ENCODE assay signal across 7 cellular contexts in the genomic region with DNA sequence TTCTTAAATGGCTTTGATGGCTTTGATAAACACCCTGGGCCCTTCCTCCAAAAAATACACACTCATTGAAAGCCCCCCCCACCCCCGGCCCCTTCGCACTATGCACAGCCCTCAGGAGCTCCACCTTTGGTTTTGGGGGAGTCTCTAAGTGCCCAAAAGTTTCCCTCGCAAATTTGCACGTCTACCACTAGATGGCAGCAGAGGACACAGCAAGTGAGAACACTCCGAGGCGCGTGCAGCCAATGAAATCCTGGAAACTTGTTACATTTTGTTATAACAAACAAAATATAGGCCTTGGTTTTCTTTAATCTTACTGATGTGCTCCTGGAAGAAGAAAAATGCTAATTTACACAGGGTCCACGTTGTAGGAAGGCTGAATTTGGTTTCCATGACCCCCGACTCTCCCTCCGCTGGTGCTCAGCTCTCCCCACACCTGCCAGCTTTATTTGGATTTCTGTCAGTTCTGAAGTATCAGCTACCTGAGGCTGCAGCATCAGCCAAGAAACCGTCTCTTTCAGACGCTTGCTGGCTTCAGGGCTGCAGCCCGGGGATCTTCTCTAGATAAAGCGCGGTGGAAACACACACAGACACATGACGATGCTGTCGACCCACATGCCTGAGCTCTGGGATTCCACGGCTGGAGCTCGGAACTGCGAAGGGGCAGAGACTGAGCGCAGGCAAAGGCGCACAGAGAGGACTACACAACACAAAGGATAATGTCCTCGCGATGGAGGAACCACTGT.
A peak's percentile ranks its signal among the peaks of the same experiment; 100 is the strongest.
DNase-seq lines count a peak whose midpoint lies in the region; ATAC-seq and TF ChIP-seq lines count a peak whose summit lies in the region.

No MANE protein-coding gene starts in this region.

- no peak overlapping the region for H3K27ac Mint-ChIP-seq in activated T-helper 2 cell treated with anti-CD3 and anti-CD28 coated beads, Interferon-gamma antibody, Interleukin-2, Interleukin-4, amounts not matched to agents 10 μg/mL and 5 μg/mL and 100 μg/mL, durations not matched to agents 14 hours and 24 hours and 36 hours

- H2AK5ac ChIP-seq in IMR-90 (ENCODE audit: low read depth, low read length), result no peak overlapping the region

- no peaks in the 10 kb centered on the region for H3K36me3 Mint-ChIP-seq in activated T-helper 2 cell treated with anti-CD3 and anti-CD28 coated beads, Interferon-gamma antibody, Interleukin-2, Interleukin-4, amounts not matched to agents 10 μg/mL and 5 μg/mL and 100 μg/mL, durations not matched to agents 14 hours and 24 hours and 36 hours (ENCODE audit: low read depth)

- H2BK120ac ChIP-seq in IMR-90 (ENCODE audit: low read depth, low read length), result no peak overlapping the region

- H3K9me3 Mint-ChIP-seq in activated T-helper 2 cell treated with anti-CD3 and anti-CD28 coated beads, Interferon-gamma antibody, Interleukin-2, Interleukin-4, amounts not matched to agents 10 μg/mL and 5 μg/mL and 100 μg/mL, durations not matched to agents 14 hours and 24 hours and 36 hours, result no peaks in the 10 kb centered on the region

- BruUV-seq in IMR-90 (replicated peaks; lab: Mats Ljungman, UMichigan), result no TSS peak

- POLR2A ChIA-PET in IMR-90 (lab: Charles Lee; ENCODE audit: unreplicated experiment), result no interaction called here

- 58% methylated on average over 15 of the region's 24 CpGs; no CpG with 5 or more reads in 1 of the 2 experiments for WGBS in IMR-90 (ENCODE audit: extremely low coverage in 2 of 2, insufficient read length in 1 of 2), 2 experiments

- no peak overlapping the region for H4K91ac ChIP-seq in IMR-90 (ENCODE audit: insufficient read depth, low read depth, low read length)

- in situ Hi-C loops in IMR-90 (cut with MboI; ENCODE audit: low sequenced_read_pairs), result no loop called here

- no peak overlapping the region for H3K9ac ChIP-seq in IMR-90 (ENCODE audit: low read depth, low read length)

- H2BK5ac ChIP-seq in IMR-90 (ENCODE audit: low read depth, low read length, poor library complexity, severe bottlenecking), result no peak overlapping the region

- no peak overlapping the region for H3K4me3 ChIP-seq in GM12875 (ENCODE audit: low read depth, low read length)
- no peak overlapping the region for H3K4me3 ChIP-seq in IMR-90 (ENCODE audit: insufficient read depth, low read depth, low read length)
- no peak overlapping the region for H3K4me3 ChIP-seq in osteoblast (ENCODE audit: insufficient read depth, low read length)
- H3K4me3 ChIP-seq in upper lobe of right lung, result no peak overlapping the region

- no peak overlapping the region for H3K56ac ChIP-seq in IMR-90 (ENCODE audit: extremely low read depth, insufficient read depth, low read length)

- no peak overlapping the region for H4K5ac ChIP-seq in IMR-90 (ENCODE audit: low read depth, low read length)

- TF ChIP-seq POLR2A in IMR-90 (IDR thresholded peaks at IDR 0.05; ENCODE audit: low read depth, low read length), result no peak

- no peak overlapping the region for H3K4me2 ChIP-seq in IMR-90 (ENCODE audit: low read depth, low read length)
- no peak overlapping the region for H3K4me2 ChIP-seq in osteoblast (ENCODE audit: insufficient read depth, low read length)

- H3K27me3 ChIP-seq in IMR-90 (ENCODE audit: control insufficient read depth, insufficient read depth, low read length) (peaks cover 21% of the 10 kb centered on the region; the same call in 1 of the 2 replicates), foreskin keratinocyte (peaks cover 7% of the 10 kb centered on the region), osteoblast (ENCODE audit: insufficient read depth, low read length) (peaks cover 4% of the 10 kb centered on the region), upper lobe of right lung (no peaks in the 10 kb centered on the region)

- peak; percentile 93 for ATAC-seq in IMR-90 (ENCODE audit: low read depth)
- ATAC-seq in foreskin keratinocyte, result peak; percentile 78
- peak; percentile 82 for ATAC-seq in upper lobe of right lung

- H2BK15ac ChIP-seq in IMR-90 (ENCODE audit: low read depth, low read length), result no peak overlapping the region

- peaks cover 3% of the 10 kb centered on the region for H3K4me1 Mint-ChIP-seq in activated T-helper 2 cell treated with anti-CD3 and anti-CD28 coated beads, Interferon-gamma antibody, Interleukin-2, Interleukin-4, amounts not matched to agents 10 μg/mL and 5 μg/mL and 100 μg/mL, durations not matched to agents 14 hours and 24 hours and 36 hours (ENCODE audit: low read depth)

- H2AK9ac ChIP-seq in IMR-90 (replicated peaks; ENCODE audit: low read depth, low read length, poor library complexity), result no peak overlapping the region

- H3K9me3 ChIP-seq in IMR-90 (ENCODE audit: control insufficient read depth, insufficient read depth, low read length) (no peaks in the 10 kb centered on the region), osteoblast (ENCODE audit: low read depth, low read length) (no peaks in the 10 kb centered on the region), upper lobe of right lung (no peaks in the 10 kb centered on the region)

- dilution Hi-C loops in IMR-90 (cut with HindIII; ENCODE audit: low sequenced_read_pairs, unreplicated experiment), result no loop called here

- H3K14ac ChIP-seq in IMR-90 (replicated peaks; ENCODE audit: low read depth, low read length), result no peak overlapping the region

- H2AFZ ChIP-seq in IMR-90 (replicated peaks; ENCODE audit: low read length, poor library complexity) (no peak overlapping the region), osteoblast (ENCODE audit: low read length) (no peak overlapping the region)

- H3K27me3 Mint-ChIP-seq in activated T-helper 2 cell treated with anti-CD3 and anti-CD28 coated beads, Interferon-gamma antibody, Interleukin-2, Interleukin-4, amounts not matched to agents 10 μg/mL and 5 μg/mL and 100 μg/mL, durations not matched to agents 14 hours and 24 hours and 36 hours (ENCODE audit: low read depth), result peaks cover 19% of the 10 kb centered on the region

- peak; percentile 83 for TF ChIP-seq RAD21 in IMR-90 (IDR thresholded peaks at IDR 0.05; ENCODE audit: low read length)

- H3K18ac ChIP-seq in IMR-90 (ENCODE audit: low read depth, low read length), result no peak overlapping the region

- H3K4me1 ChIP-seq in IMR-90 (ENCODE audit: control insufficient read depth, insufficient read depth, low read length) (no peaks in the 10 kb centered on the region), foreskin keratinocyte (no peaks in the 10 kb centered on the region), osteoblast (ENCODE audit: insufficient read depth, low read length) (no peaks in the 10 kb centered on the region), upper lobe of right lung (no peaks in the 10 kb centered on the region)

- CTCF ChIA-PET in IMR-90 (lab: Yijun Ruan, JAX), result interaction anchor here (0.7 to 3.7 kb wide), 10 partner anchors 9 to 214 kb away, joined by 3 to 16 read pairs (median 4); no protein-coding TSS in a partner anchor

- H3K23ac ChIP-seq in IMR-90 (ENCODE audit: low read depth, low read length), result no peak overlapping the region

- no peaks in the 10 kb centered on the region for H3K9me1 ChIP-seq in IMR-90 (ENCODE audit: insufficient read depth, low read length)

- no peaks in the 10 kb centered on the region for H3K79me2 ChIP-seq in osteoblast (ENCODE audit: insufficient read depth, low read length)

- H3K4ac ChIP-seq in IMR-90 (ENCODE audit: low read depth, low read length), result no peak overlapping the region

- peak; percentile 75 for DNase-seq in IMR-90
- peak; percentile 65 for DNase-seq in RPMI7951 (ENCODE audit: low read depth)
- DNase-seq in activated T-helper 2 cell treated with anti-CD3 and anti-CD28 coated beads, Interferon-gamma antibody, Interleukin-2, Interleukin-4, amounts not matched to agents 10 μg/mL and 5 μg/mL and 100 μg/mL, durations not matched to agents 14 hours and 24 hours and 36 hours (ENCODE audit: low spot score), result peak; percentile 35
- peak in 1 of 2 donors; percentile 32 for DNase-seq in foreskin keratinocyte
- DNase-seq in osteoblast (ENCODE audit: insufficient read length, low spot score, missing footprints), result peak; percentile 96
- peak; percentile 67 for DNase-seq in upper lobe of right lung

- H4K20me1 ChIP-seq in IMR-90 (ENCODE audit: insufficient read depth, low read length) (no peaks in the 10 kb centered on the region), osteoblast (ENCODE audit: insufficient read depth, low read length) (no peaks in the 10 kb centered on the region)

- no peak overlapping the region for H2BK20ac ChIP-seq in IMR-90 (ENCODE audit: low read depth, low read length)

- H3K36me3 ChIP-seq in IMR-90 (ENCODE audit: control insufficient read depth, insufficient read depth, low read length), result no peaks in the 10 kb centered on the region
- H3K36me3 ChIP-seq in osteoblast (ENCODE audit: insufficient read depth, low read length), result no peaks in the 10 kb centered on the region
- H3K36me3 ChIP-seq in upper lobe of right lung, result no peaks in the 10 kb centered on the region

- no peak overlapping the region for H4K8ac ChIP-seq in IMR-90 (ENCODE audit: low read depth in 2 of 2, low read length in 2 of 2)

- peak; percentile 80 for TF ChIP-seq CTCF in GM12875 (IDR thresholded peaks at IDR 0.05; ENCODE audit: borderline replicate concordance, insufficient read depth, low read depth, low read length)
- peak; percentile 84 for TF ChIP-seq CTCF in IMR-90 (conservative IDR thresholded peaks at IDR 0.05; ENCODE audit: low read depth, low read length)
- TF ChIP-seq CTCF in foreskin keratinocyte (conservative IDR thresholded peaks at IDR 0.05), result peak; percentile 85
- peak; percentile 86 for TF ChIP-seq CTCF in osteoblast (IDR thresholded peaks at IDR 0.05; ENCODE audit: extremely low read depth, low read depth, low read length)
- TF ChIP-seq CTCF in upper lobe of right lung (IDR thresholded peaks at IDR 0.05), result peak; percentile 82

- H3K27ac ChIP-seq in IMR-90 (ENCODE audit: insufficient read depth, low read length), result no peak overlapping the region
- no peak overlapping the region for H3K27ac ChIP-seq in foreskin keratinocyte
- H3K27ac ChIP-seq in osteoblast (ENCODE audit: low read depth, low read length), result no peak overlapping the region
- no peak overlapping the region for H3K27ac ChIP-seq in upper lobe of right lung

- H3K4me3 Mint-ChIP-seq in activated T-helper 2 cell treated with anti-CD3 and anti-CD28 coated beads, Interferon-gamma antibody, Interleukin-2, Interleukin-4, amounts not matched to agents 10 μg/mL and 5 μg/mL and 100 μg/mL, durations not matched to agents 14 hours and 24 hours and 36 hours (ENCODE audit: low read depth), result no peak overlapping the region

- H3K79me1 ChIP-seq in IMR-90 (ENCODE audit: low read depth in 1 of 2, low read length in 2 of 2), result no peaks in the 10 kb centered on the region

- intact Hi-C loops in IMR-90 (cut with micrococcal nuclease) (loop anchor here (1.0 to 10.0 kb wide), 2 partner anchors 214 to 1119 kb away; no protein-coding TSS in a partner anchor), upper lobe of right lung (cut with DNase I) (no loop called here)
- intact Hi-C loops in activated T-helper 2 cell treated with anti-CD3 and anti-CD28 coated beads, Interferon-gamma antibody, Interleukin-2, Interleukin-4, amounts not matched to agents 10 μg/mL and 5 μg/mL and 100 μg/mL, durations not matched to agents 14 hours and 24 hours and 36 hours (cut with micrococcal nuclease), result loop anchor here (1.0 to 5.0 kb wide), 3 partner anchors 214 to 512 kb away; no protein-coding TSS in a partner anchor

TF ChIP-seq in IMR-90, 13 proteins besides CTCF, POLR2A, EP300 and RAD21:
- TF ChIP-seq RCOR1 (IDR thresholded peaks at IDR 0.05; ENCODE audit: insufficient replicate concordance, low read length), result no peak
- TF ChIP-seq SMC3 (IDR thresholded peaks at IDR 0.05; ENCODE audit: low read depth, low read length), result peak; percentile 58
